In the genomic region with DNA sequence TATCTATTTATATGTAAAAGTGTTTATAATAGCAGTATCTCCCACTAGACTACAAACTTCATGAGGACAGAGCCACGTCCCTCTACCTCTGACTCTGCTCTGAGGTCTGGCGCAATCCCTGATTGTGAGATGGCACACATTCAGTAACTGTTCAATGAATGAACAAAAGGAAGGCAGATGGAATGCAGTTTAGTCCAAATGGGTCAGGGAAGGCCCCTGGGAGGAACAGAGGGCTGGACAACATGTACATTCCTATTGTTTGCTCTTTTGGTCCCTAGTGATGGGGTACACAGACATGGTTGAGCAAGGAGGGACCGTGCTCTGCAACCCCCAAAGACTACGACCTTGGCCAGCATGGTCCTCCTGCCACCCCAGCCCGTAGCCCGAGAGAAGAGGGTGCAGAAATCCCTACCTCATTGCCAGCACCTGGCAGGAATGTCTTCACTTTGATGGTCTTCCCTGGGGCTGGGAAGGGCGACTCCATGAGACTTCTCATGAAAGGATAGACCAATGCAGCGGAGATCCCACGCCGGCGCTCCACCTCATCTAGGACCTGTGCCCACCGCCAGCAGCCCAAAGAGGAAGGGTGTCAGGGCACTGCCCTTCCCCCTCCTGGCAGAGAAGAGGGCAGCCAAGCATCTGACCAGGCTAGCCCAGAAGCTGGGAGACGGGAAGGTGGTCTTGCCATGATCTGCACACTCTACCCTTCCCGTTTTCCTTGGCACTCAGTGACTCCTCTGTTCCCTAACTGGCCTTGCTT, we compare ENCODE assay signal across 1 cellular context.
TF ChIP-seq lines count a peak whose summit lies in the region.

No MANE protein-coding gene starts in this region.

TF ChIP-seq in H1, 55 proteins besides CTCF, POLR2A, EP300 and RAD21:
- no peak for TF ChIP-seq CTBP2 (IDR thresholded peaks at IDR 0.05; ENCODE audit: borderline replicate concordance, insufficient read depth, insufficient read length, low read length)
- TF ChIP-seq POU5F1 (IDR thresholded peaks at IDR 0.05; ENCODE audit: low read depth, low read length) = no peak
- no peak for TF ChIP-seq TAF1 (IDR thresholded peaks at IDR 0.05; ENCODE audit: low read depth, low read length)
- TF ChIP-seq TBP (IDR thresholded peaks at IDR 0.05; ENCODE audit: low read depth, low read length) = no peak
- no peak for TF ChIP-seq SRF (IDR thresholded peaks at IDR 0.05; ENCODE audit: low read depth, low read length)
- TF ChIP-seq, protein P1, sequence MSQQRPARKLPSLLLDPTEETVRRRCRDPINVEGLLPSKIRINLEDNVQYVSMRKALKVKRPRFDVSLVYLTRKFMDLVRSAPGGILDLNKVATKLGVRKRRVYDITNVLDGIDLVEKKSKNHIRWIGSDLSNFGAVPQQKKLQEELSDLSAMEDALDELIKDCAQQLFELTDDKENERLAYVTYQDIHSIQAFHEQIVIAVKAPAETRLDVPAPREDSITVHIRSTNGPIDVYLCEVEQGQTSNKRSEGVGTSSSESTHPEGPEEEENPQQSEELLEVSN (IDR thresholded peaks at IDR 0.05) = no peak
- TF ChIP-seq BRCA1 (IDR thresholded peaks at IDR 0.05; ENCODE audit: low read depth, low read length) = no peak
- TF ChIP-seq, protein P2, sequence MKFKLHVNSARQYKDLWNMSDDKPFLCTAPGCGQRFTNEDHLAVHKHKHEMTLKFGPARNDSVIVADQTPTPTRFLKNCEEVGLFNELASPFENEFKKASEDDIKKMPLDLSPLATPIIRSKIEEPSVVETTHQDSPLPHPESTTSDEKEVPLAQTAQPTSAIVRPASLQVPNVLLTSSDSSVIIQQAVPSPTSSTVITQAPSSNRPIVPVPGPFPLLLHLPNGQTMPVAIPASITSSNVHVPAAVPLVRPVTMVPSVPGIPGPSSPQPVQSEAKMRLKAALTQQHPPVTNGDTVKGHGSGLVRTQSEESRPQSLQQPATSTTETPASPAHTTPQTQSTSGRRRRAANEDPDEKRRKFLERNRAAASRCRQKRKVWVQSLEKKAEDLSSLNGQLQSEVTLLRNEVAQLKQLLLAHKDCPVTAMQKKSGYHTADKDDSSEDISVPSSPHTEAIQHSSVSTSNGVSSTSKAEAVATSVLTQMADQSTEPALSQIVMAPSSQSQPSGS (IDR thresholded peaks at IDR 0.05; ENCODE audit: low read length) = no peak
